8 cellular contexts compared by ENCODE assay signal in the genomic region with DNA sequence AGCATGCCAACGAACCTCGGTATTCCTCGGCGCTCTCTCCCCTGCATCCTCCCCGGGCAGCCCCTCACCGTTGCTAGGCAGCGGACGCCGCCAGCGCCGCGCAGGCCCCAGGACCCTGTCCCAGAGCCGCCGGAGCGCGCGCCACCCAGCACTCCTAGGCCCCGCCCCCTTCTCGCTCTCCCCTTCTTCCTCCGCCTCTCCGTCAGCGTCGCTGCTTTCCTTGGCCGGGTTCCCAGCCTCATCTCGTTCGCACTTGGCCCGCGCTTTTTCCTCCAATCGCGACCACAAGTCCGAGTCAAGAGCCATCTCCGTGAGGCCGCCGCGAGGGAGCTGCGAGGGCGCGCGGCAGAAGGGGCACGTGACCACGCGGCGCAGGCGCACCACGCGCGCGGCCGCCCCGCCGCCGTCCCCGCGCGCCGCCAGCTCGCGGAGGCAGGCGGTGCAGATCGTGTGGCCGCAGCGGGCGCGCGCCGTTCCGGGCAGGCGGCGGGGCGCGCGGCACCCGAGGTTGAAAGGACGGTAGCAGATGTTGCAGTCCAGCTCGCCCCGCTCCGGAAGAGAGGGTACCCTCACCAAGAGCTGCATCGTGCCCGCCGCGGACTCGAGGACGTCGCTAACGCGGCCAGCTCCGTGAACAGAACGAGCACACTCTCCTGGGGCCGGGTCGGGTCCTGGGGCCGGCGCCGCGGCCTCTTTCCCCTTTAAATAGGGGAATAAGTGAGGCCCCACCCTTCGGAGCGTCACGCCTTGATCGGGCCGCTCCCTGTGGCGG. TPM values are rescaled to one million over a fixed set of nuclear protein-coding genes. Genes with fewer than 3 reads are reported as not detected.
A peak's percentile ranks its signal among the peaks of the same experiment; 100 is the strongest.
DNase-seq lines count a peak whose midpoint lies in the region; ATAC-seq and TF ChIP-seq lines count a peak whose summit lies in the region.

RNF227 (minus strand) TSS at position 679 of the 772 bp plus-strand sequence; CDS start at position 585, 94 bp downstream.

- peak within 1 kb of the TSS; percentile 70 for H3K4me3 ChIP-seq in AG04449 (ENCODE audit: low read depth, low read length)

- no peaks in the 10 kb centered on the region for H3K27me3 ChIP-seq in layer of hippocampus (ENCODE audit: control insufficient read depth, insufficient read depth, low read length)

- H3K9me3 Mint-ChIP-seq in activated CD4-positive, alpha-beta T cell treated with anti-CD3 and anti-CD28 coated beads for 36 hours (ENCODE audit: low read depth) = no peaks in the 10 kb centered on the region
- no peaks in the 10 kb centered on the region for H3K9me3 Mint-ChIP-seq in chondrocyte (ENCODE audit: low read depth)

- TF ChIP-seq CTCF in AG04449 (IDR thresholded peaks at IDR 0.05; ENCODE audit: insufficient read depth, low read length, missing control alignments) = no peak
- TF ChIP-seq CTCF in chondrocyte (IDR thresholded peaks at IDR 0.05) = peak; percentile 4

- no peaks in the 10 kb centered on the region for H3K27me3 Mint-ChIP-seq in activated CD4-positive, alpha-beta T cell treated with anti-CD3 and anti-CD28 coated beads for 36 hours
- H3K27me3 Mint-ChIP-seq in chondrocyte (ENCODE audit: low read depth) = no peaks in the 10 kb centered on the region

- POLR2A ChIA-PET in AG04449 (lab: Yijun Ruan, JAX) = interaction anchor here (0.6 to 2.5 kb wide), 10 partner anchors 11 to 229 kb away, joined by 3 to 23 read pairs (median 5); partner anchors contain the start of genes CHD3, CNTROB, KCNAB3 and NAA38
- POLR2A ChIA-PET in activated CD4-positive, alpha-beta T cell treated with anti-CD3 and anti-CD28 coated beads for 36 hours (lab: Charles Lee) = interaction anchor here (0.9 to 3.5 kb wide), 4 partner anchors 17 to 126 kb away, joined by 3 to 25 read pairs (median 3); partner anchors contain the start of genes CNTROB and TRAPPC1

- H3K27ac ChIP-seq in layer of hippocampus (ENCODE audit: low read depth, low read length) = peak within 1 kb of the TSS; percentile 97

- H3K27ac Mint-ChIP-seq in activated CD4-positive, alpha-beta T cell treated with anti-CD3 and anti-CD28 coated beads for 36 hours = peak within 1 kb of the TSS; percentile 82
- H3K27ac Mint-ChIP-seq in chondrocyte (ENCODE audit: unreplicated experiment) = peak within 1 kb of the TSS; percentile 97

- CTCF ChIA-PET in AG04449 (lab: Yijun Ruan, JAX) = interaction anchor here (0.8 to 24.3 kb wide), 14 partner anchors 8 to 173 kb away, joined by 3 to 499 read pairs (median 4); partner anchors contain the start of genes CNTROB and TRAPPC1
- CTCF ChIA-PET in activated CD4-positive, alpha-beta T cell treated with anti-CD3 and anti-CD28 coated beads for 36 hours (lab: Charles Lee) = interaction anchor here (0.6 to 8.5 kb wide), 23 partner anchors 16 to 383 kb away, joined by 3 to 61 read pairs (median 4); partner anchors contain the start of genes CNTROB, CYB5D1, KCNAB3 and NAA38

- peaks cover 27% of the 10 kb centered on the region for H3K4me1 Mint-ChIP-seq in activated CD4-positive, alpha-beta T cell treated with anti-CD3 and anti-CD28 coated beads for 36 hours
- peaks cover 19% of the 10 kb centered on the region for H3K4me1 Mint-ChIP-seq in chondrocyte (ENCODE audit: low read depth)

- H3K36me3 Mint-ChIP-seq in activated CD4-positive, alpha-beta T cell treated with anti-CD3 and anti-CD28 coated beads for 36 hours (ENCODE audit: low read depth) = peaks cover 18% of the 10 kb centered on the region
- H3K36me3 Mint-ChIP-seq in chondrocyte (ENCODE audit: low read depth) = peaks cover 7% of the 10 kb centered on the region

- DNase-seq in AG04449 (ENCODE audit: low read depth, low spot score) = peak; percentile 81
- DNase-seq in NCI-H510A (lab: John Stamatoyannopoulos, UW) = peak; percentile 95
- peak; percentile 95 for DNase-seq in activated CD4-positive, alpha-beta T cell treated with anti-CD3 and anti-CD28 coated beads for 36 hours
- DNase-seq in chondrocyte (ENCODE audit: low spot score) = peak; percentile 97
- peak; percentile 39 to 65 for DNase-seq in stimulated activated CD4-positive, alpha-beta T cell treated with anti-CD3 and anti-CD28 coated beads, Interleukin-1b, Interleukin-23, amount 100 ng/mL, for 1 hour (ENCODE audit: low read depth in 2 of 2)

- peak within 1 kb of the TSS; percentile 86 for H3K4me3 Mint-ChIP-seq in activated CD4-positive, alpha-beta T cell treated with anti-CD3 and anti-CD28 coated beads for 36 hours
- H3K4me3 Mint-ChIP-seq in chondrocyte (ENCODE audit: unreplicated experiment) = peak within 1 kb of the TSS; percentile 81

- ATAC-seq in GM19043 (IDR thresholded peaks at IDR 0.05; ENCODE audit: low read depth, unreplicated experiment) = peak; percentile 41
- peak; percentile 76 for ATAC-seq in HG03432 (IDR thresholded peaks at IDR 0.05; ENCODE audit: unreplicated experiment)
- peak; percentile 88 for ATAC-seq in activated CD4-positive, alpha-beta T cell treated with anti-CD3 and anti-CD28 coated beads for 36 hours

- intact Hi-C loops in activated CD4-positive, alpha-beta T cell treated with anti-CD3 and anti-CD28 coated beads for 36 hours (cut with DNase I, micrococcal nuclease) = loop anchor here (1.0 to 2.0 kb wide), 4 partner anchors 17 to 81 kb away; partner anchors contain the start of genes CNTROB (in 2 of the 2), KDM6B (in 1 of the 2) and NAA38 (in 1 of the 2)

RNA-seq across cellular contexts. Expression of gene RNF227, which starts in this region (rescaled TPM):
- 1 to 10 TPM; 3.8 to 5.6 TPM for total RNA-seq in activated CD4-positive, alpha-beta T cell treated with anti-CD3 and anti-CD28 coated beads for 36 hours
- total RNA-seq in chondrocyte = 1.6 to 2.2 TPM (median 1.8 TPM) in 3 replicates

Comparison
In these comparisons a context has a peak if more than half of its experiments do, and no peak if none do; other contexts are left out.
1. Peak in every context shown above with its lines: DNase-seq, ATAC-seq, H3K4me3 ChIP-seq and H3K27ac ChIP-seq.